ENCODE assay signal across 20 cellular contexts in genomic region chr19:46391296-46392251, GRCh38. TPM values are rescaled to one million over a fixed set of nuclear protein-coding genes. Genes with fewer than 3 reads are reported as not detected.
DNase-seq lines count a peak whose midpoint lies in the region; ATAC-seq and TF ChIP-seq lines count a peak whose summit lies in the region.
"Had no signal": no experiment of that assay in that cellular context is flagged by ENCODE, and none has a peak within 500 bp of the region (broad histone marks: within the 10 kb centered on the region; RNA-seq: fewer than 3 reads in every experiment).

No MANE protein-coding gene starts in this region.

- H3K36me3 Mint-ChIP-seq in Caco-2 (ENCODE audit: insufficient read depth, unreplicated experiment) (peaks cover 62% of the 10 kb centered on the region), progenitor cell of endocrine pancreas (ENCODE audit: insufficient read depth) (peaks cover 30% of the 10 kb centered on the region)
- peaks cover 0 to 46% (median 9%) of the 10 kb centered on the region in 3 donors for H3K36me3 Mint-ChIP-seq in naive thymus-derived CD8-positive, alpha-beta T cell

- H3K9me3 Mint-ChIP-seq in Caco-2 (ENCODE audit: unreplicated experiment) = peaks cover 11% of the 10 kb centered on the region
- no peaks in the 10 kb centered on the region for H3K9me3 Mint-ChIP-seq in progenitor cell of endocrine pancreas (ENCODE audit: low read depth)
- no peaks in the 10 kb centered on the region for H3K9me3 Mint-ChIP-seq in naive thymus-derived CD8-positive, alpha-beta T cell
- H3K9me3 Mint-ChIP-seq: activated naive CD4-positive, alpha-beta T cell treated with anti-CD3 and anti-CD28 coated beads, Interleukin-2, amount 50 U/mL, for 24 hours; activated T-cell treated with anti-CD3 and anti-CD28 coated beads, Interleukin-2, amount 50 U/mL, for 24 hours had no signal

- intact Hi-C loops in Caco-2 (cut with micrococcal nuclease; ENCODE audit: unreplicated experiment) = no loop called here

- POLR2A ChIA-PET in Caco-2 (lab: Charles Lee) = interaction anchor here (0.6 kb wide), 1 partner anchor 79 kb away, joined by 9 read pairs; no protein-coding TSS in a partner anchor
- POLR2A ChIA-PET in naive thymus-derived CD8-positive, alpha-beta T cell (lab: Charles Lee) = no interaction called here

- H2AFZ ChIP-seq in hepatocyte = no peak overlapping the region

- TF ChIP-seq CTCF in Caco-2 (IDR thresholded peaks at IDR 0.05; ENCODE audit: insufficient read depth in 1 of 2, low read depth in 1 of 2, low read length in 1 of 2, severe bottlenecking in 1 of 2, unreplicated experiment in 1 of 2) (no peak), hepatocyte (IDR thresholded peaks at IDR 0.05; ENCODE audit: poor library complexity) (no peak), progenitor cell of endocrine pancreas (IDR thresholded peaks at IDR 0.05; ENCODE audit: unreplicated experiment) (no peak)

- BruUV-seq in Caco-2 (replicated peaks; lab: Mats Ljungman, UMichigan) = no TSS peak

- no peaks in the 10 kb centered on the region for H3K4me1 Mint-ChIP-seq in Caco-2 (ENCODE audit: low read depth, unreplicated experiment)
- H3K4me1 Mint-ChIP-seq in progenitor cell of endocrine pancreas (ENCODE audit: low read depth) = no peaks in the 10 kb centered on the region
- peaks cover 8 to 12% (median 9%) of the 10 kb centered on the region in 4 donors for H3K4me1 Mint-ChIP-seq in naive thymus-derived CD8-positive, alpha-beta T cell

- no peak overlapping the region for H3K9ac ChIP-seq in SK-N-MC (ENCODE audit: insufficient read length)

- WGBS in hepatocyte (ENCODE audit: low lambda C conversion rate, missing lambda C conversion rate) = 92% methylated on average over 33 of the region's 33 CpGs

- no peak overlapping the region for H3K4me3 ChIP-seq in Caco-2 (ENCODE audit: low read depth, low read length)
- no peak overlapping the region for H3K4me3 ChIP-seq in SK-N-MC
- no peak overlapping the region for H3K4me3 ChIP-seq in hepatocyte
- H3K4me3 ChIP-seq: GM12878, heart right ventricle had no signal

- no peaks in the 10 kb centered on the region for H3K9me2 ChIP-seq in hepatocyte (replicated peaks; ENCODE audit: insufficient read depth)

- CTCF ChIA-PET in Caco-2 (lab: Charles Lee) = interaction anchor here (0.6 kb wide), 1 partner anchor 325 kb away, joined by 7 read pairs; the partner anchor contains the start of gene PRKD2

- H3K4me2 ChIP-seq in hepatocyte = no peak overlapping the region

- H3K9me3 ChIP-seq in Caco-2 = no peaks in the 10 kb centered on the region
- H3K9me3 ChIP-seq in SK-N-MC (ENCODE audit: low read depth, low read length) = no peaks in the 10 kb centered on the region
- H3K9me3 ChIP-seq in hepatocyte (ENCODE audit: low read depth) = no peaks in the 10 kb centered on the region
- H3K9me3 ChIP-seq: heart right ventricle had no signal

- no peaks in the 10 kb centered on the region for H3K27me3 Mint-ChIP-seq in Caco-2 (ENCODE audit: insufficient read depth, unreplicated experiment)
- no peaks in the 10 kb centered on the region for H3K27me3 Mint-ChIP-seq in progenitor cell of endocrine pancreas
- H3K27me3 Mint-ChIP-seq in naive thymus-derived CD8-positive, alpha-beta T cell = no peaks in the 10 kb centered on the region
- H3K27me3 Mint-ChIP-seq: activated naive CD4-positive, alpha-beta T cell treated with anti-CD3 and anti-CD28 coated beads, Interleukin-2, amount 50 U/mL, for 24 hours; activated T-cell treated with anti-CD3 and anti-CD28 coated beads, Interleukin-2, amount 50 U/mL, for 24 hours had no signal

- H3K27me3 ChIP-seq in Caco-2 (replicated peaks; ENCODE audit: control insufficient read depth, insufficient read depth, low read length) (no peaks in the 10 kb centered on the region), hepatocyte (no peaks in the 10 kb centered on the region)
- H3K27me3 ChIP-seq: heart right ventricle had no signal

- no peaks in the 10 kb centered on the region for H4K20me1 ChIP-seq in hepatocyte (ENCODE audit: insufficient read depth, poor library complexity, severe bottlenecking)

- peaks cover 3% of the 10 kb centered on the region for H3K79me2 ChIP-seq in hepatocyte

- no peak for DNase-seq in Caco-2
- DNase-seq in SK-N-MC (ENCODE audit: low read depth, low spot score) = no peak
- DNase-seq in hepatocyte (ENCODE audit: low spot score) = no peak
- no peak for DNase-seq in progenitor cell of endocrine pancreas (ENCODE audit: low spot score, unreplicated experiment)
- DNase-seq in naive thymus-derived CD8-positive, alpha-beta T cell = no peak
- DNase-seq in AG20443 (ENCODE audit: low spot score) = no peak
- DNase-seq in activated CD8-positive, alpha-beta memory T cell treated with anti-CD3 and anti-CD28 coated beads, Interleukin-2, amount 50 U/mL, for 4 hours = no peak
- DNase-seq: activated CD4-positive, alpha-beta T cell treated with anti-CD3 and anti-CD28 coated beads, Interleukin-2, amount 50 U/mL, for 4 hours; activated T-cell treated with anti-CD3 and anti-CD28 coated beads, Interleukin-2, amount 50 U/mL, for 24 hours; Calu3; heart right ventricle; KG1; mesendoderm; NCI-H1105; PC-3; stimulated activated CD4-positive, alpha-beta T cell treated with anti-CD3 and anti-CD28 coated beads, Interleukin-1b, Interleukin-23, amount 100 ng/mL, for 48 hours had no signal

- ATAC-seq in GM21390 (IDR thresholded peaks at IDR 0.05; ENCODE audit: unreplicated experiment) = no peak
- ATAC-seq in naive thymus-derived CD8-positive, alpha-beta T cell = no peak
- ATAC-seq: GM12878, PC-3 had no signal

- H3K27ac Mint-ChIP-seq in Caco-2 (ENCODE audit: unreplicated experiment) (peak overlapping the region; percentile 29), progenitor cell of endocrine pancreas (peak overlapping the region; percentile 54)
- peak overlapping the region in 1 of 10 donors; percentile 20 for H3K27ac Mint-ChIP-seq in naive thymus-derived CD8-positive, alpha-beta T cell
- H3K27ac Mint-ChIP-seq: activated T-cell treated with anti-CD3 and anti-CD28 coated beads, Interleukin-2, amount 50 U/mL, for 24 hours had no signal

- H3K36me3 ChIP-seq in Caco-2 (ENCODE audit: control insufficient read depth, insufficient read depth, low read length) = peaks cover 11% of the 10 kb centered on the region
- H3K36me3 ChIP-seq in SK-N-MC (ENCODE audit: insufficient read depth, low read length) = peaks cover 49% of the 10 kb centered on the region
- H3K36me3 ChIP-seq in hepatocyte (replicated peaks; ENCODE audit: insufficient read depth, low read depth) = no peaks in the 10 kb centered on the region

- H3K4me3 Mint-ChIP-seq in Caco-2 (ENCODE audit: unreplicated experiment) (no peak overlapping the region), progenitor cell of endocrine pancreas (ENCODE audit: low read depth) (no peak overlapping the region)
- no peak overlapping the region for H3K4me3 Mint-ChIP-seq in naive thymus-derived CD8-positive, alpha-beta T cell
- H3K4me3 Mint-ChIP-seq: activated naive CD4-positive, alpha-beta T cell treated with anti-CD3 and anti-CD28 coated beads, Interleukin-2, amount 50 U/mL, for 24 hours; activated T-cell treated with anti-CD3 and anti-CD28 coated beads, Interleukin-2, amount 50 U/mL, for 24 hours had no signal

- 0 out of 2 replicates have a peak overlapping the region, but pooled peaks have one; percentile 9 for H3K27ac ChIP-seq in SK-N-MC
- peak overlapping the region; percentile 85 for H3K27ac ChIP-seq in hepatocyte
- H3K27ac ChIP-seq: heart right ventricle had no signal

- H3K4me1 ChIP-seq in Caco-2 = no peaks in the 10 kb centered on the region
- H3K4me1 ChIP-seq in hepatocyte (ENCODE audit: insufficient read depth) = peaks cover 21% of the 10 kb centered on the region

RNA-seq across cellular contexts. Expression of gene CCDC8, which starts 21.8 kb away (rescaled TPM):
- total RNA-seq in Caco-2 (2022) (0.18 and 0.37 TPM in 2 replicates), hepatocyte (36.4 and 51.7 TPM in 2 replicates), progenitor cell of endocrine pancreas (31.6 and 33.8 TPM in 2 replicates)
- 46.8 and 55.9 TPM in 2 replicates for polyA plus RNA-seq in hepatocyte
- not detected for total RNA-seq in naive thymus-derived CD8-positive, alpha-beta T cell
- polyA plus RNA-seq in naive thymus-derived CD8-positive, alpha-beta T cell = not detected
- total RNA-seq: Calu3, PC-3 had no signal

RNA-seq across cellular contexts. Expression of gene PNMA8C, which starts 37.2 kb away (rescaled TPM):
- not detected in 2 replicates for total RNA-seq in Caco-2 (2022)
- total RNA-seq in hepatocyte = 0.27 TPM in 1 of 2 replicates, not detected in the other
- not detected in 2 replicates for polyA plus RNA-seq in hepatocyte
- total RNA-seq in progenitor cell of endocrine pancreas = 0.19 and 0.36 TPM in 2 replicates
- total RNA-seq in naive thymus-derived CD8-positive, alpha-beta T cell = not detected
- not detected for polyA plus RNA-seq in naive thymus-derived CD8-positive, alpha-beta T cell
- total RNA-seq: Calu3, G401, GM12878, PC-3 had no signal
- polyA plus RNA-seq: GM12878 had no signal

RNA-seq across cellular contexts. Expression of gene PPP5C, which starts 44.7 kb away (rescaled TPM):
- total RNA-seq in Caco-2 (2022) (120 and 130 TPM in 2 replicates), hepatocyte (48.6 and 51.2 TPM in 2 replicates), progenitor cell of endocrine pancreas (97.8 and 102 TPM in 2 replicates)
- polyA plus RNA-seq in hepatocyte = 67.6 and 68.8 TPM in 2 replicates
- total RNA-seq in naive thymus-derived CD8-positive, alpha-beta T cell = 10 to 100 TPM; 47.3 to 47.7 TPM
- 10 to 100 TPM; 20.8 to 35.7 (median 31.0) TPM for polyA plus RNA-seq in naive thymus-derived CD8-positive, alpha-beta T cell

Comparison
In these comparisons a context has a peak if more than half of its experiments do, and no peak if none do; other contexts are left out.
1. RNA of gene CCDC8, which starts 21.8 kb away (total RNA-seq): 36.4 to 51.7 TPM in hepatocyte and 31.6 to 33.8 TPM in progenitor cell of endocrine pancreas; 0.18 to 0.37 TPM in Caco-2 and not detected in naive thymus-derived CD8-positive, alpha-beta T cell; every median in the first group is over 10 times any median in the second.